ENCODE assay signal across 8 cellular contexts in the genomic region with DNA sequence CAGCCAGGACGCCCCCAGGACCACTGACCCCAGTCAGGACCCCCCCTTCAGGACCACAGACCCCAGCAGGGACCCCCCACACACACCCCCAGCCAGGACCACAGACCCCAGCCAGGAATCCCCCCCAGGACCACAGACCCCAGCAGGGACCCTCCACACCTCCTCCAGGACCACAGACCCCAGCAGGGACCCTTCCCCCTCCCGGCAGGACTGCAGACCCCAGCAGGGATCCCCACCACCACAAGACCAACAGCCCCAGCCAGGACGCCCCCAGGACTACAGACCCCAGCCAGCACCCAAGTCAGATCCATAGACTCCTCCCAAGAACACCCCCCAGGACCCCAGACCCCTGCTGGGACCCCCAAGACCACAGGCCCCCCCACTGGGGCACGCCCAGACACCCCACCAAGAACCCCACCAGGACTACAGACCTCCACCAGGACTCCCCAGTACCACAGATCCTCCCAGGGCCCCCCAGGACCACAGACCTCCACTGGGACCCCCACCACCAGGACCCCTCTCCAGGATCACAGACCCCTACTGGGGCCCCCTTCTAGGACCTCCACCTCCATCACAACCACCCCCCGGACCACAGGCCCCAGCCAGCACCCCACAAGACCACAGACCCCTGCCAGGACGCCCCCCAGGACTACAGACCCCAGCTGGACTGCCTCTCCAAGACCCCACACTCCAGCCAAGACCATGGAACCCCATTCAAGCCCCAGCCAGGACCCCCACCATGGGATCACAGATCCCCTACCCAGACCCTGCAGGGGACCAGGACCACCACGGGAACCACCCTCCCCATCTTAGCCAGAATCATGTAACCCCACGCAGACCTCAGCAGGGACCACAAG. TPM values are rescaled to one million over a fixed set of nuclear protein-coding genes. Genes with fewer than 3 reads are reported as not detected.
A peak's percentile ranks its signal among the peaks of the same experiment; 100 is the strongest.
DNase-seq lines count a peak whose midpoint lies in the region; ATAC-seq, FAIRE-seq and TF ChIP-seq lines count a peak whose summit lies in the region.

No MANE protein-coding gene starts in this region.

- TF ChIP-seq POLR2A in esophagus squamous epithelium (IDR thresholded peaks at IDR 0.05) (no peak), GM12891 (IDR thresholded peaks at IDR 0.05; ENCODE audit: low read depth, low read length) (no peak)

- intact Hi-C loops in esophagus squamous epithelium (cut with DNase I): no loop called here

- H3K9me3 Mint-ChIP-seq in progenitor cell of endocrine pancreas (ENCODE audit: low read depth): no peaks in the 10 kb centered on the region

- peak overlapping the region; percentile 87 for H3K27ac Mint-ChIP-seq in progenitor cell of endocrine pancreas

- H3K36me3 ChIP-seq in GM06990 (ENCODE audit: control insufficient read depth, insufficient read depth, low read length) (no peaks in the 10 kb centered on the region; the same call in none of the 2 replicates), SJCRH30 (peaks cover 6% of the 10 kb centered on the region), esophagus squamous epithelium (peaks cover 0 to under 1% (median 0%) of the 10 kb centered on the region in 3 donors)

- DNase-seq in GM06990 (ENCODE audit: extremely low read depth, insufficient read length): no peak
- no peak for DNase-seq in SJCRH30
- DNase-seq in esophagus squamous epithelium (lab: John Stamatoyannopoulos, UW): no peak
- no peak for DNase-seq in progenitor cell of endocrine pancreas (ENCODE audit: low spot score, unreplicated experiment)
- no peak for DNase-seq in DMS 273 (lab: John Stamatoyannopoulos, UW; ENCODE audit: unreplicated experiment)
- DNase-seq in GM12891 (ENCODE audit: insufficient read length, low spot score): no peak
- no peak for DNase-seq in OCI-M1 (lab: John Stamatoyannopoulos, UW)

- H3K4me3 ChIP-seq in GM06990 (replicated peaks; ENCODE audit: low read depth, low read length) (peak overlapping the region; percentile 88), SJCRH30 (peak overlapping the region; percentile 91), esophagus squamous epithelium (peak overlapping the region; percentile 64 to 99 (median 80))

- H3K27me3 ChIP-seq in GM06990 (replicated peaks; ENCODE audit: control insufficient read depth, insufficient read depth, low read length) (no peaks in the 10 kb centered on the region), SJCRH30 (no peaks in the 10 kb centered on the region), esophagus squamous epithelium (no peaks in the 10 kb centered on the region)

- ATAC-seq in HG03045 (IDR thresholded peaks at IDR 0.05; ENCODE audit: unreplicated experiment): no peak

- no peak for TF ChIP-seq CTCF in GM06990 (IDR thresholded peaks at IDR 0.05; ENCODE audit: insufficient read depth, low read length, poor library complexity, severe bottlenecking)
- no peak for TF ChIP-seq CTCF in esophagus squamous epithelium (IDR thresholded peaks at IDR 0.05)
- TF ChIP-seq CTCF in progenitor cell of endocrine pancreas (IDR thresholded peaks at IDR 0.05; ENCODE audit: unreplicated experiment): no peak

- WGBS in esophagus squamous epithelium, 2 donors: 100% methylated on average over 1 of the region's 8 CpGs; no CpG with 5 or more reads in 1 of the 2 donors

- no peaks in the 10 kb centered on the region for H3K27me3 Mint-ChIP-seq in progenitor cell of endocrine pancreas

- H3K4me3 Mint-ChIP-seq in progenitor cell of endocrine pancreas (ENCODE audit: low read depth): peak overlapping the region; percentile 67

- H3K9me3 ChIP-seq in SJCRH30 (replicated peaks) (no peaks in the 10 kb centered on the region), esophagus squamous epithelium (no peaks in the 10 kb centered on the region)

- peaks cover 22% of the 10 kb centered on the region for H3K4me1 Mint-ChIP-seq in progenitor cell of endocrine pancreas (ENCODE audit: low read depth)

- H3K4me1 ChIP-seq in SJCRH30: peaks cover 6% of the 10 kb centered on the region; the same call in 1 of the 2 replicates
- peaks cover 9 to 43% (median 20%) of the 10 kb centered on the region in 3 donors for H3K4me1 ChIP-seq in esophagus squamous epithelium

- FAIRE-seq in GM12891 (lab: Jason Lieb, UNC): no peak

- peaks cover under 1% of the 10 kb centered on the region for H3K36me3 Mint-ChIP-seq in progenitor cell of endocrine pancreas (ENCODE audit: insufficient read depth)

- H3K27ac ChIP-seq in SJCRH30: no peak overlapping the region; the same call in 1 of the 2 replicates
- H3K27ac ChIP-seq in esophagus squamous epithelium: peak overlapping the region; percentile 84 to 95 (median 90)

TF ChIP-seq in GM12891, 5 proteins besides CTCF, POLR2A, EP300 and RAD21:
- no peak for TF ChIP-seq POLR2AphosphoS5 (IDR thresholded peaks at IDR 0.05; ENCODE audit: low read depth, low read length)
- TF ChIP-seq PAX5 (IDR thresholded peaks at IDR 0.05; ENCODE audit: insufficient read depth, low read length, severe bottlenecking): no peak
- TF ChIP-seq TAF1 (IDR thresholded peaks at IDR 0.05; ENCODE audit: low read depth, low read length): no peak
- no peak for TF ChIP-seq SPI1 (IDR thresholded peaks at IDR 0.05; ENCODE audit: low read depth, low read length)
- TF ChIP-seq POU2F2 (IDR thresholded peaks at IDR 0.05; ENCODE audit: low read depth, low read length): no peak

RNA-seq across cellular contexts. Expression of a gene that starts 0.7 kb away (rescaled TPM):
- total RNA-seq in SJCRH30 (2014; rRNA removed; shearing (Covaris generic)): 12.0 and 13.0 TPM in 2 replicates
- total RNA-seq in esophagus squamous epithelium (10 to 100 TPM in 1 of 4 donors, 1 to 10 TPM in 3; 4.1 to 12.2 (median 8.0) TPM), progenitor cell of endocrine pancreas (61.0 and 65.4 TPM in 2 replicates)
- polyA plus RNA-seq in GM12891 (2012; ENCODE audit: low read depth, missing spikeins): 19.1 TPM

RNA-seq across cellular contexts. Expression of a gene that starts 0.7 kb away (rescaled TPM):
- total RNA-seq in SJCRH30 (2014; rRNA removed; shearing (Covaris generic)): 26.4 and 27.0 TPM in 2 replicates
- total RNA-seq in esophagus squamous epithelium (10 to 100 TPM; 17.5 to 31.0 (median 25.5) TPM), progenitor cell of endocrine pancreas (57.5 and 59.6 TPM in 2 replicates)
- 26.6 TPM for polyA plus RNA-seq in GM12891 (2012; ENCODE audit: low read depth, missing spikeins)
